Comparison of ENCODE assay signal across 18 cellular contexts in genomic region chr2:128410758-128411215, GRCh38.
DNase-seq lines count a peak whose midpoint lies in the region; ATAC-seq and TF ChIP-seq lines count a peak whose summit lies in the region.
"Had no signal": no experiment of that assay in that cellular context is flagged by ENCODE, and none has a peak within 500 bp of the region (broad histone marks: within the 10 kb centered on the region; RNA-seq: fewer than 3 reads in every experiment).

No MANE protein-coding gene starts in this region.

- H2BK15ac ChIP-seq in mesendoderm (replicated peaks; ENCODE audit: low read depth), result no peak overlapping the region

- no peak overlapping the region for H3K4me2 ChIP-seq in mesendoderm (ENCODE audit: low read length)
- no peak overlapping the region for H3K4me2 ChIP-seq in osteoblast (ENCODE audit: insufficient read depth, low read length)

- H3K79me2 ChIP-seq in mesendoderm (ENCODE audit: control insufficient read depth, insufficient read depth, low read length) (no peaks in the 10 kb centered on the region), osteoblast (ENCODE audit: insufficient read depth, low read length) (no peaks in the 10 kb centered on the region)

- no peak overlapping the region for H3K4ac ChIP-seq in mesendoderm (ENCODE audit: low read depth, low read length)

- DNase-seq in activated CD8-positive, alpha-beta memory T cell treated with anti-CD3 and anti-CD28 coated beads for 24 hours, result peak; percentile 28
- DNase-seq in activated CD8-positive, alpha-beta memory T cell treated with anti-CD3 and anti-CD28 coated beads, Interleukin-2, amount 50 U/mL, for 4 hours, result no peak
- DNase-seq in chondrocyte (ENCODE audit: low spot score), result peak; percentile 30
- no peak for DNase-seq in mesendoderm
- DNase-seq in upper lobe of right lung, result peak; percentile 12
- no peak for DNase-seq in activated CD4-positive, alpha-beta T cell treated with anti-CD3 and anti-CD28 coated beads for 1 hour
- DNase-seq in osteoblast (ENCODE audit: insufficient read length, low spot score, missing footprints), result no peak
- DNase-seq: 8988T; CD4-positive, CD25-positive, alpha-beta regulatory T cell; COR-L47; H7; NCI-H1105; NCI-H2081 treated with DMSO at 0.1 percent for 48 hours; NCI-H748 treated with DMSO at 0.1 percent for 48 hours; SHP77 had no signal

- no peaks in the 10 kb centered on the region for H3K36me3 Mint-ChIP-seq in chondrocyte (ENCODE audit: low read depth)
- H3K36me3 Mint-ChIP-seq: CD4-positive, CD25-positive, alpha-beta regulatory T cell had no signal

- no peak overlapping the region for H3K9ac ChIP-seq in mesendoderm (ENCODE audit: low read length)

- peaks cover 24% of the 10 kb centered on the region for H3K4me1 ChIP-seq in mesendoderm (ENCODE audit: control insufficient read depth, low read depth, low read length)
- no peaks in the 10 kb centered on the region for H3K4me1 ChIP-seq in upper lobe of right lung
- H3K4me1 ChIP-seq in osteoblast (ENCODE audit: insufficient read depth, low read length), result peaks cover 18% of the 10 kb centered on the region

- H3K27me3 ChIP-seq in mesendoderm (ENCODE audit: insufficient read depth, low read length, poor library complexity) (no peaks in the 10 kb centered on the region), upper lobe of right lung (no peaks in the 10 kb centered on the region), osteoblast (ENCODE audit: insufficient read depth, low read length) (no peaks in the 10 kb centered on the region)

- no peaks in the 10 kb centered on the region for H3K36me3 ChIP-seq in mesendoderm (ENCODE audit: control insufficient read depth, insufficient read depth, low read length)
- no peaks in the 10 kb centered on the region for H3K36me3 ChIP-seq in upper lobe of right lung
- H3K36me3 ChIP-seq in osteoblast (ENCODE audit: insufficient read depth, low read length), result no peaks in the 10 kb centered on the region

- H3K56ac ChIP-seq in mesendoderm (ENCODE audit: low read length), result no peak overlapping the region

- no peak overlapping the region for H2AFZ ChIP-seq in osteoblast (ENCODE audit: low read length)

- peak overlapping the region; percentile 3 for H2AK5ac ChIP-seq in mesendoderm (ENCODE audit: low read length)

- H4K5ac ChIP-seq in mesendoderm (ENCODE audit: low read length), result no peak overlapping the region

- H3K4me1 Mint-ChIP-seq in chondrocyte (ENCODE audit: low read depth), result peaks cover 15% of the 10 kb centered on the region
- H3K4me1 Mint-ChIP-seq: B cell; CD4-positive, CD25-positive, alpha-beta regulatory T cell had no signal

- H3K9me3 Mint-ChIP-seq in chondrocyte (ENCODE audit: low read depth), result peaks cover 2% of the 10 kb centered on the region
- H3K9me3 Mint-ChIP-seq: CD4-positive, CD25-positive, alpha-beta regulatory T cell had no signal

- H2BK5ac ChIP-seq in mesendoderm (ENCODE audit: low read length), result no peak overlapping the region

- no peak overlapping the region for H3K18ac ChIP-seq in mesendoderm (ENCODE audit: low read length)

- no peak overlapping the region for H3K27ac Mint-ChIP-seq in chondrocyte (ENCODE audit: unreplicated experiment)
- H3K27ac Mint-ChIP-seq: B cell; CD4-positive, CD25-positive, alpha-beta regulatory T cell had no signal

- H3K4me3 ChIP-seq in mesendoderm (ENCODE audit: low read length) (no peak overlapping the region), upper lobe of right lung (no peak overlapping the region), osteoblast (ENCODE audit: insufficient read depth, low read length) (no peak overlapping the region)
- H3K4me3 ChIP-seq: K562 had no signal

- H3K27me3 Mint-ChIP-seq in chondrocyte (ENCODE audit: low read depth), result no peaks in the 10 kb centered on the region
- H3K27me3 Mint-ChIP-seq: B cell; CD4-positive, CD25-positive, alpha-beta regulatory T cell had no signal

- no peak overlapping the region for H2BK120ac ChIP-seq in mesendoderm (ENCODE audit: low read depth, low read length)

- intact Hi-C loops in upper lobe of right lung (cut with DNase I), result no loop called here

- no peaks in the 10 kb centered on the region for H3K79me1 ChIP-seq in mesendoderm (ENCODE audit: low read length)

- H3K9me3 ChIP-seq in upper lobe of right lung (no peaks in the 10 kb centered on the region), osteoblast (ENCODE audit: low read depth, low read length) (no peaks in the 10 kb centered on the region)

- H4K8ac ChIP-seq in mesendoderm (ENCODE audit: low read depth, low read length), result no peak overlapping the region

- no peak overlapping the region for H3K27ac ChIP-seq in mesendoderm (ENCODE audit: low read depth, low read length)
- H3K27ac ChIP-seq in upper lobe of right lung, result no peak overlapping the region
- no peak overlapping the region for H3K27ac ChIP-seq in osteoblast (ENCODE audit: low read depth, low read length)

- ATAC-seq in upper lobe of right lung, result no peak
- ATAC-seq in HG02938 (IDR thresholded peaks at IDR 0.05; ENCODE audit: unreplicated experiment), result no peak
- ATAC-seq: K562 had no signal

- WGBS in mesendoderm (ENCODE audit: extremely low coverage, insufficient coverage, low lambda C conversion rate), result no CpG with 5 or more reads among the region's 8 CpGs

- H4K20me1 ChIP-seq in osteoblast (ENCODE audit: insufficient read depth, low read length), result no peaks in the 10 kb centered on the region

- TF ChIP-seq CTCF in chondrocyte (IDR thresholded peaks at IDR 0.05), result no peak
- no peak for TF ChIP-seq CTCF in upper lobe of right lung (IDR thresholded peaks at IDR 0.05)
- no peak for TF ChIP-seq CTCF in osteoblast (IDR thresholded peaks at IDR 0.05; ENCODE audit: extremely low read depth, low read depth, low read length)

- H3K4me3 Mint-ChIP-seq in chondrocyte (ENCODE audit: unreplicated experiment), result no peak overlapping the region
- H3K4me3 Mint-ChIP-seq: B cell; CD4-positive, CD25-positive, alpha-beta regulatory T cell had no signal

- H3K23ac ChIP-seq in mesendoderm (ENCODE audit: low read length), result no peak overlapping the region

Comparison
In these comparisons a context has a peak if more than half of its experiments do, and no peak if none do; other contexts are left out.
1. DNase-seq: peak in activated CD8-positive, alpha-beta memory T cell treated with anti-CD3 and anti-CD28 coated beads for 24 hours (single experiment), chondrocyte (single experiment) and upper lobe of right lung (single experiment); none in activated CD8-positive, alpha-beta memory T cell treated with anti-CD3 and anti-CD28 coated beads, Interleukin-2, amount 50 U/mL, for 4 hours (single experiment), mesendoderm (single experiment), activated CD4-positive, alpha-beta T cell treated with anti-CD3 and anti-CD28 coated beads for 1 hour (single experiment) and osteoblast (single experiment).